ENCODE assay signal across 9 cellular contexts in the genomic region with DNA sequence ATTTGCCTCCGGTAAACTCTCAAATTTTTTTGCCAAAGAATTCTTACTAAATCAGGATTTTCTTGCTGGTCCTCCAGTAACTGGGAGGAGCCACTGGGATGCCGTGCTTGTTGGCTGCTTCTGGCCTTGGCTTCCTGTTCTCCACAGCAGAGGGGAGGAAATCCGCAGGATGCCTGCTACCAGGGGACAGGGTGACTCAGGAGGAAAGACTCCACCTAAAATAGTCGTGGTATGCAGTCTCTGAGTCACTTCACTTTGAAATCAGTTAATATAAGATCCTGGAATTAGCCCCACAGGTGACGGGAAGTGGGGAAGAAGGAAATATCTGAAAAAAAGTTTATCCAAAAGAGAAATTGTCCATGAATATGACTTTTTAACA. TPM values are rescaled to one million over a fixed set of nuclear protein-coding genes. Genes with fewer than 3 reads are reported as not detected.
A peak's percentile ranks its signal among the peaks of the same experiment; 100 is the strongest.
DNase-seq lines count a peak whose midpoint lies in the region; ATAC-seq, FAIRE-seq and TF ChIP-seq lines count a peak whose summit lies in the region.
"Had no signal": no experiment of that assay in that cellular context is flagged by ENCODE, and none has a peak within 500 bp of the region (broad histone marks: within the 10 kb centered on the region; RNA-seq: fewer than 3 reads in every experiment).

No MANE protein-coding gene starts in this region.

- peaks cover 2% of the 10 kb centered on the region for H3K9me3 Mint-ChIP-seq in activated CD8-positive, alpha-beta memory T cell treated with anti-CD3 and anti-CD28 coated beads, Interleukin-2, amount 10 ng/mL, durations not matched to agents 7 days and 5 days (ENCODE audit: low read depth)

- H3K9me3 ChIP-seq in endothelial cell of umbilical vein (replicated peaks; ENCODE audit: control insufficient read depth, insufficient read depth, low read length), result no peaks in the 10 kb centered on the region

- no peaks in the 10 kb centered on the region for H4K20me1 ChIP-seq in endothelial cell of umbilical vein (replicated peaks; ENCODE audit: control insufficient read depth, extremely low read depth, insufficient read depth, low read length)

- H3K27ac ChIP-seq in endothelial cell of umbilical vein (ENCODE audit: insufficient read depth, low read depth, low read length), result peak overlapping the region; percentile 99

- peak overlapping the region; percentile 94 for H3K4me2 ChIP-seq in endothelial cell of umbilical vein (ENCODE audit: insufficient read depth, low read length)

- no TSS peak for BruUV-seq in endothelial cell of umbilical vein (replicated peaks; lab: Mats Ljungman, UMichigan)

- H3K27me3 Mint-ChIP-seq in activated CD8-positive, alpha-beta memory T cell treated with anti-CD3 and anti-CD28 coated beads, Interleukin-2, amount 10 ng/mL, durations not matched to agents 7 days and 5 days, result peaks cover 37% of the 10 kb centered on the region

- H3K36me3 ChIP-seq in endothelial cell of umbilical vein (ENCODE audit: control insufficient read depth in 2 of 2, extremely low read depth in 1 of 2, insufficient read depth in 2 of 2, low read length in 2 of 2), result no peaks in the 10 kb centered on the region

- H2AFZ ChIP-seq in endothelial cell of umbilical vein (ENCODE audit: low read depth, low read length), result no peak overlapping the region

- no peak overlapping the region for H3K4me3 Mint-ChIP-seq in activated CD8-positive, alpha-beta memory T cell treated with anti-CD3 and anti-CD28 coated beads, Interleukin-2, amount 10 ng/mL, durations not matched to agents 7 days and 5 days

- H3K27me3 ChIP-seq in endothelial cell of umbilical vein (ENCODE audit: control insufficient read depth in 2 of 2, insufficient read depth in 2 of 2, low read length in 2 of 2), result no peaks in the 10 kb centered on the region

- no peak for TF ChIP-seq CTCF in endothelial cell of umbilical vein (IDR thresholded peaks at IDR 0.05; ENCODE audit: extremely low read depth in 1 of 2, insufficient read depth in 1 of 2, low read depth in 1 of 2, low read length in 2 of 2)

- peak; percentile 88 for TF ChIP-seq POLR2A in endothelial cell of umbilical vein (IDR thresholded peaks at IDR 0.05; ENCODE audit: low read depth, low read length)
- no peak for TF ChIP-seq POLR2A in GM12891 (IDR thresholded peaks at IDR 0.05; ENCODE audit: low read depth, low read length)

- intact Hi-C loops in endothelial cell of umbilical vein (cut with micrococcal nuclease), result loop anchor here (1.0 kb wide), 8 partner anchors 8 to 275 kb away; no protein-coding TSS in a partner anchor

- POLR2A ChIA-PET in endothelial cell of umbilical vein (lab: Charles Lee), result interaction anchor here (0.7 to 2.9 kb wide), 7 partner anchors 8 to 167 kb away, joined by 3 to 21 read pairs (median 8); a partner anchor contains a TSS

- H3K4me3 ChIP-seq in endothelial cell of umbilical vein (replicated peaks in 1 of 3; ENCODE audit: insufficient read depth in 1 of 3, low read depth in 1 of 3, low read length in 3 of 3), result peak overlapping the region in 1 of 3 experiments; percentile 45
- H3K4me3 ChIP-seq: K562 had no signal

- peak overlapping the region; percentile 93 for H3K9ac ChIP-seq in endothelial cell of umbilical vein (replicated peaks; ENCODE audit: extremely low read depth, insufficient read depth, low read length)

- peaks cover 7% of the 10 kb centered on the region for H3K4me1 Mint-ChIP-seq in activated CD8-positive, alpha-beta memory T cell treated with anti-CD3 and anti-CD28 coated beads, Interleukin-2, amount 10 ng/mL, durations not matched to agents 7 days and 5 days

- H3K27ac Mint-ChIP-seq in activated CD8-positive, alpha-beta memory T cell treated with anti-CD3 and anti-CD28 coated beads, Interleukin-2, amount 10 ng/mL, durations not matched to agents 7 days and 5 days, result no peak overlapping the region

- H3K9me1 ChIP-seq in endothelial cell of umbilical vein (replicated peaks; ENCODE audit: control insufficient read depth, extremely low read depth, insufficient read depth, low read length), result no peaks in the 10 kb centered on the region

- CTCF ChIA-PET in endothelial cell of umbilical vein (lab: Charles Lee), result interaction anchor here (1.2 to 2.2 kb wide), 9 partner anchors 8 to 385 kb away, joined by 3 to 15 read pairs (median 7); a partner anchor contains a TSS
- CTCF ChIA-PET in activated CD8-positive, alpha-beta memory T cell treated with anti-CD3 and anti-CD28 coated beads, Interleukin-2, amount 10 ng/mL, durations not matched to agents 7 days and 5 days (lab: Charles Lee), result no interaction called here

- ATAC-seq in GM21423 (IDR thresholded peaks at IDR 0.05; ENCODE audit: unreplicated experiment), result no peak
- ATAC-seq in HG03045 (IDR thresholded peaks at IDR 0.05; ENCODE audit: unreplicated experiment), result no peak
- ATAC-seq in activated CD8-positive, alpha-beta memory T cell treated with anti-CD3 and anti-CD28 coated beads, Interleukin-2, amount 10 ng/mL, durations not matched to agents 7 days and 5 days, result no peak
- ATAC-seq: K562 had no signal

- DNase-seq in ELR (ENCODE audit: low read depth) (peak; percentile 99), NCI-H69 (lab: John Stamatoyannopoulos, UW) (peak; percentile 88), endothelial cell of umbilical vein (ENCODE audit: low read depth, low spot score) (peak; percentile 99), mucosa of gallbladder (ENCODE audit: low spot score) (peak; percentile 72), GM12891 (ENCODE audit: insufficient read length, low spot score) (no peak)
- no peak for DNase-seq in activated CD8-positive, alpha-beta memory T cell treated with anti-CD3 and anti-CD28 coated beads, Interleukin-2, amount 10 ng/mL, durations not matched to agents 7 days and 5 days

- peaks cover 54% of the 10 kb centered on the region for H3K4me1 ChIP-seq in endothelial cell of umbilical vein (ENCODE audit: control insufficient read depth, extremely low read depth, insufficient read depth, low read length)

- dilution Hi-C loops in endothelial cell of umbilical vein (cut with MboI; ENCODE audit: extremely low pct_ligation_motif_present, low sequenced_read_pairs), result no loop called here

- no peaks in the 10 kb centered on the region for H3K36me3 Mint-ChIP-seq in activated CD8-positive, alpha-beta memory T cell treated with anti-CD3 and anti-CD28 coated beads, Interleukin-2, amount 10 ng/mL, durations not matched to agents 7 days and 5 days

- peak; percentile 97 for FAIRE-seq in endothelial cell of umbilical vein (lab: Jason Lieb, UNC)
- no peak for FAIRE-seq in GM12891 (lab: Jason Lieb, UNC)
- FAIRE-seq: K562 had no signal

- no peaks in the 10 kb centered on the region for H3K79me2 ChIP-seq in endothelial cell of umbilical vein (ENCODE audit: control insufficient read depth, insufficient read depth, low read length)

TF ChIP-seq in endothelial cell of umbilical vein, 7 proteins besides CTCF, POLR2A, EP300 and RAD21 (continues in another document):
- TF ChIP-seq, protein P1, sequence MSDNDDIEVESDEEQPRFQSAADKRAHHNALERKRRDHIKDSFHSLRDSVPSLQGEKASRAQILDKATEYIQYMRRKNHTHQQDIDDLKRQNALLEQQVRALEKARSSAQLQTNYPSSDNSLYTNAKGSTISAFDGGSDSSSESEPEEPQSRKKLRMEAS (IDR thresholded peaks at IDR 0.05; ENCODE audit: insufficient read depth, insufficient read length), result no peak
- TF ChIP-seq MYC (IDR thresholded peaks at IDR 0.05; ENCODE audit: low read depth, low read length), result peak; percentile 73
- TF ChIP-seq GATA2 (IDR thresholded peaks at IDR 0.05; ENCODE audit: insufficient read depth, insufficient read length, low read depth, low read length), result peak; percentile 86
- peak; percentile 99 for TF ChIP-seq FOS (IDR thresholded peaks at IDR 0.05; ENCODE audit: borderline replicate concordance, insufficient read depth, low read length)

TF ChIP-seq in GM12891, 5 proteins besides CTCF, POLR2A, EP300 and RAD21:
- TF ChIP-seq SPI1 (IDR thresholded peaks at IDR 0.05; ENCODE audit: low read depth, low read length) (no peak), TAF1 (IDR thresholded peaks at IDR 0.05; ENCODE audit: low read depth, low read length) (no peak), PAX5 (IDR thresholded peaks at IDR 0.05; ENCODE audit: insufficient read depth, low read length, severe bottlenecking) (no peak), POU2F2 (IDR thresholded peaks at IDR 0.05; ENCODE audit: low read depth, low read length) (no peak), POLR2AphosphoS5 (IDR thresholded peaks at IDR 0.05; ENCODE audit: low read depth, low read length) (no peak)
TF ChIP-seq in GM12891: peak in this region for 0.

RNA-seq across cellular contexts. Expression of a gene that starts 6.5 kb away (rescaled TPM):
- total RNA-seq in endothelial cell of umbilical vein (142 and 158 TPM in 2 replicates), mucosa of gallbladder (7.7 TPM)
- polyA plus RNA-seq in endothelial cell of umbilical vein, result 150 and 163 TPM in 2 replicates
- 116 and 149 TPM in 2 replicates for polyA plus RNA-seq in endothelial cell of umbilical vein (2011; cell fraction: cytosol; rRNA removed)
- polyA plus RNA-seq in endothelial cell of umbilical vein (2011; cell fraction: nucleus; rRNA removed), result 67.7 and 88.9 TPM in 2 replicates
- polyA plus RNA-seq in endothelial cell of umbilical vein (2012), result 19.9 and 43.2 TPM in 2 replicates
- polyA minus RNA-seq in endothelial cell of umbilical vein, result 192 and 213 TPM in 2 replicates
- not detected for polyA minus RNA-seq in endothelial cell of umbilical vein (2011; cell fraction: cytosol; rRNA and poly(A)+ RNA removed)
- 66.9 and 78.8 TPM in 2 replicates for polyA minus RNA-seq in endothelial cell of umbilical vein (2011; cell fraction: nucleus; rRNA and poly(A)+ RNA removed)
- total RNA-seq in activated CD8-positive, alpha-beta memory T cell treated with anti-CD3 and anti-CD28 coated beads, Interleukin-2, amount 10 ng/mL, durations not matched to agents 7 days and 5 days, result not detected
- not detected for polyA plus RNA-seq in GM12891 (2012; ENCODE audit: low read depth, missing spikeins)
- total RNA-seq: K562 had no signal
- polyA plus RNA-seq: K562 had no signal

RNA-seq across cellular contexts. Expression of a gene that starts 37.5 kb away (rescaled TPM):
- total RNA-seq in endothelial cell of umbilical vein (559 and 619 TPM in 2 replicates), mucosa of gallbladder (139 TPM)
- polyA plus RNA-seq in endothelial cell of umbilical vein, result 1,270 and 1,407 TPM in 2 replicates
- polyA plus RNA-seq in endothelial cell of umbilical vein (2011; cell fraction: cytosol; rRNA removed), result 1,095 and 1,145 TPM in 2 replicates
- polyA plus RNA-seq in endothelial cell of umbilical vein (2011; cell fraction: nucleus; rRNA removed), result 679 and 727 TPM in 2 replicates
- polyA plus RNA-seq in endothelial cell of umbilical vein (2012), result 331 and 379 TPM in 2 replicates
- polyA minus RNA-seq in endothelial cell of umbilical vein, result 1,191 and 1,311 TPM in 2 replicates
- 916 TPM for polyA minus RNA-seq in endothelial cell of umbilical vein (2011; cell fraction: cytosol; rRNA and poly(A)+ RNA removed)
- 436 and 623 TPM in 2 replicates for polyA minus RNA-seq in endothelial cell of umbilical vein (2011; cell fraction: nucleus; rRNA and poly(A)+ RNA removed)
- not detected for total RNA-seq in activated CD8-positive, alpha-beta memory T cell treated with anti-CD3 and anti-CD28 coated beads, Interleukin-2, amount 10 ng/mL, durations not matched to agents 7 days and 5 days
- not detected for polyA plus RNA-seq in GM12891 (2012; ENCODE audit: low read depth, missing spikeins)

Comparison
In these comparisons a context has a peak if more than half of its experiments do, and no peak if none do; other contexts are left out.
1. DNase-seq: peak in ELR (single experiment), NCI-H69 (single experiment), endothelial cell of umbilical vein (single experiment) and mucosa of gallbladder (single experiment); none in activated CD8-positive, alpha-beta memory T cell treated with anti-CD3 and anti-CD28 coated beads, Interleukin-2, amount 10 ng/mL, durations not matched to agents 7 days and 5 days (single experiment) and GM12891 (single experiment).
2. RNA of a gene that starts 6.5 kb away (total RNA-seq): 142 to 158 TPM in endothelial cell of umbilical vein; 7.7 TPM in mucosa of gallbladder (single experiment) and not detected in activated CD8-positive, alpha-beta memory T cell treated with anti-CD3 and anti-CD28 coated beads, Interleukin-2, amount 10 ng/mL, durations not matched to agents 7 days and 5 days; every median in the first group is over 10 times any median in the second.
3. RNA of a gene that starts 37.5 kb away (total RNA-seq): 559 to 619 TPM in endothelial cell of umbilical vein and 139 TPM in mucosa of gallbladder (single experiment); not detected in activated CD8-positive, alpha-beta memory T cell treated with anti-CD3 and anti-CD28 coated beads, Interleukin-2, amount 10 ng/mL, durations not matched to agents 7 days and 5 days; every median in the first group is over 100 times any median in the second.